Comparison of ENCODE assay signal across 1 cellular context in genomic region chr6:34457747-34458462, GRCh38.
TF ChIP-seq lines count a peak whose summit lies in the region.

No MANE protein-coding gene starts in this region.

TF ChIP-seq in HepG2, 621 proteins besides CTCF, POLR2A, EP300 and RAD21 (continued from another document and continues in another):
- TF ChIP-seq FOXP4 (CRISPR knock-in tag; IDR thresholded peaks at IDR 0.05): no peak
- no peak for TF ChIP-seq ZBTB20 (CRISPR knock-in tag; IDR thresholded peaks at IDR 0.05; ENCODE audit: borderline replicate concordance, low read depth)
- TF ChIP-seq BORCS8-MEF2B (CRISPR knock-in tag; IDR thresholded peaks at IDR 0.05): no peak; the same call in 1 of the 2 replicates
- TF ChIP-seq CENPX (CRISPR knock-in tag; IDR thresholded peaks at IDR 0.05): no peak
- TF ChIP-seq FLYWCH1 (CRISPR knock-in tag; IDR thresholded peaks at IDR 0.05): no peak
- TF ChIP-seq ZNF343 (CRISPR knock-in tag; IDR thresholded peaks at IDR 0.05): peak; percentile 67; the same call in 1 of the 2 replicates
- no peak for TF ChIP-seq SMARCE1 (IDR thresholded peaks at IDR 0.05; ENCODE audit: borderline replicate concordance)
- no peak for TF ChIP-seq ZNF430 (CRISPR knock-in tag; IDR thresholded peaks at IDR 0.05)
- TF ChIP-seq ZNF788 (CRISPR knock-in tag; IDR thresholded peaks at IDR 0.05; ENCODE audit: borderline replicate concordance): no peak
- peak; percentile 11; the same call in 1 of the 2 replicates for TF ChIP-seq ZNF280B (CRISPR knock-in tag; IDR thresholded peaks at IDR 0.05; ENCODE audit: borderline replicate concordance)
- TF ChIP-seq ZNF10 (CRISPR knock-in tag; IDR thresholded peaks at IDR 0.05; ENCODE audit: borderline replicate concordance, low read depth): no peak
- TF ChIP-seq HCFC1 (IDR thresholded peaks at IDR 0.05; ENCODE audit: low read depth, low read length): no peak
- TF ChIP-seq KLF15 (CRISPR knock-in tag; IDR thresholded peaks at IDR 0.05; ENCODE audit: borderline replicate concordance): no peak
- no peak for TF ChIP-seq ZNF225 (CRISPR knock-in tag; IDR thresholded peaks at IDR 0.05)
- no peak for TF ChIP-seq SRF (IDR thresholded peaks at IDR 0.05; ENCODE audit: low read depth, low read length)
- TF ChIP-seq ZNF207 (IDR thresholded peaks at IDR 0.05; ENCODE audit: borderline replicate concordance): no peak
- no peak for TF ChIP-seq ARNT2 (CRISPR knock-in tag; IDR thresholded peaks at IDR 0.05; ENCODE audit: low read depth)
- no peak for TF ChIP-seq ZNF296 (CRISPR knock-in tag; conservative IDR thresholded peaks at IDR 0.05)
- peak; percentile 71 for TF ChIP-seq ZNF691 (CRISPR knock-in tag; IDR thresholded peaks at IDR 0.05; ENCODE audit: borderline replicate concordance, low read depth)
- no peak for TF ChIP-seq ONECUT2 (CRISPR knock-in tag; IDR thresholded peaks at IDR 0.05)
- no peak for TF ChIP-seq ZNF646 (CRISPR knock-in tag; IDR thresholded peaks at IDR 0.05)
- peak; percentile 22; the same call in 1 of the 2 replicates for TF ChIP-seq ELF3 (CRISPR knock-in tag; IDR thresholded peaks at IDR 0.05)
- TF ChIP-seq ZBTB4 (CRISPR knock-in tag; IDR thresholded peaks at IDR 0.05; ENCODE audit: borderline replicate concordance): no peak
- TF ChIP-seq ISX (CRISPR knock-in tag; conservative IDR thresholded peaks at IDR 0.05): no peak
- TF ChIP-seq SAP130 (CRISPR knock-in tag; IDR thresholded peaks at IDR 0.05; ENCODE audit: low read depth): peak; percentile 38; the same call in 1 of the 2 replicates
- TF ChIP-seq USF2 (IDR thresholded peaks at IDR 0.05; ENCODE audit: low read depth, low read length): no peak
- TF ChIP-seq USF2 (CRISPR knock-in tag; IDR thresholded peaks at IDR 0.05; ENCODE audit: borderline replicate concordance): no peak
- no peak for TF ChIP-seq ZFP41 (CRISPR knock-in tag; IDR thresholded peaks at IDR 0.05; ENCODE audit: borderline replicate concordance)
- 0 out of 2 replicates have a peak, but pooled peaks have one; percentile 12 for TF ChIP-seq KMT2B (CRISPR knock-in tag; IDR thresholded peaks at IDR 0.05)
- TF ChIP-seq KMT2A (CRISPR knock-in tag; IDR thresholded peaks at IDR 0.05): no peak
- TF ChIP-seq ZNF776 (CRISPR knock-in tag; IDR thresholded peaks at IDR 0.05): no peak
- TF ChIP-seq ZNF232 (CRISPR knock-in tag; IDR thresholded peaks at IDR 0.05; ENCODE audit: borderline replicate concordance): no peak
- TF ChIP-seq HES4 (CRISPR knock-in tag; IDR thresholded peaks at IDR 0.05; ENCODE audit: borderline replicate concordance): 0 out of 2 replicates have a peak, but pooled peaks have one; percentile 52
- no peak for TF ChIP-seq GFI1 (CRISPR knock-in tag; IDR thresholded peaks at IDR 0.05; ENCODE audit: borderline replicate concordance)
- TF ChIP-seq ATF6 (CRISPR knock-in tag; conservative IDR thresholded peaks at IDR 0.05): no peak
- no peak for TF ChIP-seq HMGXB4 (CRISPR knock-in tag; IDR thresholded peaks at IDR 0.05; ENCODE audit: borderline replicate concordance in 1 of 2, low read depth in 1 of 2)
- no peak for TF ChIP-seq ZBTB34 (CRISPR knock-in tag; IDR thresholded peaks at IDR 0.05)
- TF ChIP-seq ZNF747 (CRISPR knock-in tag; IDR thresholded peaks at IDR 0.05; ENCODE audit: borderline replicate concordance): no peak
